In genomic region chr1:211382182-211382713, GRCh38 we compare ENCODE assay signal across 8 cellular contexts. TPM values are rescaled to one million over a fixed set of nuclear protein-coding genes. Genes with fewer than 3 reads are reported as not detected.
A peak's percentile ranks its signal among the peaks of the same experiment; 100 is the strongest.
DNase-seq lines count a peak whose midpoint lies in the region; ATAC-seq, FAIRE-seq and TF ChIP-seq lines count a peak whose summit lies in the region.

No MANE protein-coding gene starts in this region.

- no peaks in the 10 kb centered on the region for H3K9me3 Mint-ChIP-seq in HFFc6

- H3K4me2 ChIP-seq in A549 = peak overlapping the region; percentile 81

- no peak for FAIRE-seq in A549 (lab: Jason Lieb, UNC)
- no peak for FAIRE-seq in bronchial epithelial cell (lab: Jason Lieb, UNC)

- no peak for TF ChIP-seq EP300 in A549 (IDR thresholded peaks at IDR 0.05)

- peak overlapping the region; percentile 95 for H3K4me3 Mint-ChIP-seq in HFFc6

- no peak for DNase-seq in A549 (ENCODE audit: low read depth in 1 of 2, low spot score in 1 of 2)
- DNase-seq in HFFc6 = no peak
- no peak for DNase-seq in bronchial epithelial cell (ENCODE audit: low read depth)
- no peak for DNase-seq in retina
- no peak for DNase-seq in NAMALWA (ENCODE audit: low spot score)

- no peaks in the 10 kb centered on the region; the same call in 1 of the 2 replicates for H3K36me3 Mint-ChIP-seq in HFFc6 (ENCODE audit: low read depth)

- H3K4me3 ChIP-seq in A549 (peak overlapping the region; percentile 81), bronchial epithelial cell (ENCODE audit: low read depth, low read length) (peak overlapping the region; percentile 58), mucosa of rectum (ENCODE audit: low read length in 2 of 2) (peak overlapping the region; percentile 90 to 95)

- CTCF ChIA-PET in A549 (lab: Yijun Ruan, JAX) = interaction anchor here (1.4 to 2.2 kb wide), 2 partner anchors 87 to 132 kb away, joined by 3 to 8 read pairs; no protein-coding TSS in a partner anchor

- no peaks in the 10 kb centered on the region for H3K9me3 ChIP-seq in A549
- H3K9me3 ChIP-seq in mucosa of rectum (ENCODE audit: control insufficient read depth in 2 of 2, low read length in 2 of 2) = no peaks in the 10 kb centered on the region

- H3K27me3 Mint-ChIP-seq in HFFc6 (ENCODE audit: insufficient read depth) = no peaks in the 10 kb centered on the region

- peak overlapping the region; percentile 76 to 97 for H3K9ac ChIP-seq in mucosa of rectum (ENCODE audit: low read depth in 1 of 2, low read length in 2 of 2)

- H3K27me3 ChIP-seq in bronchial epithelial cell (ENCODE audit: control insufficient read depth, insufficient read depth, low read length) (no peaks in the 10 kb centered on the region), mucosa of rectum (ENCODE audit: control insufficient read depth in 2 of 2, insufficient read depth in 2 of 2, low read length in 2 of 2) (no peaks in the 10 kb centered on the region)

- H3K36me3 ChIP-seq in bronchial epithelial cell (ENCODE audit: control insufficient read depth, insufficient read depth, low read length) (no peaks in the 10 kb centered on the region), mucosa of rectum (ENCODE audit: control insufficient read depth in 2 of 2, insufficient read depth in 2 of 2, low read length in 2 of 2) (no peaks in the 10 kb centered on the region)

- no peak for TF ChIP-seq POLR2A in A549 (IDR thresholded peaks at IDR 0.05; ENCODE audit: low read length)

- 1% methylated on average over 16 of the region's 17 CpGs for WGBS in A549 (ENCODE audit: missing lambda C conversion rate)

- peak in 1 of 2 experiments; percentile 19; a peak in 3 of 6 replicates for ATAC-seq in A549
- no peak for ATAC-seq in GM19035 (IDR thresholded peaks at IDR 0.05; ENCODE audit: unreplicated experiment)
- ATAC-seq in GM19351 (IDR thresholded peaks at IDR 0.05; ENCODE audit: unreplicated experiment) = no peak

- peak overlapping the region; percentile 100 for H3K27ac Mint-ChIP-seq in HFFc6

- H3K4me1 ChIP-seq in A549 (peaks cover 9% of the 10 kb centered on the region; the same call in 2 of the 3 replicates), mucosa of rectum (ENCODE audit: control insufficient read depth in 2 of 2, insufficient read depth in 2 of 2, low read length in 2 of 2) (peaks cover 0 to 3% of the 10 kb centered on the region in 2 donors)

- TF ChIP-seq RAD21 in A549 (conservative IDR thresholded peaks at IDR 0.05 in 1 of 2, IDR thresholded peaks at IDR 0.05 in 1 of 2) = no peak

- H3K4me1 Mint-ChIP-seq in HFFc6 (ENCODE audit: low read depth) = peaks cover 38% of the 10 kb centered on the region

- POLR2A ChIA-PET in A549 (lab: Yijun Ruan, JAX) = interaction anchor here (0.6 to 1.4 kb wide), 18 partner anchors 11 to 1107 kb away, joined by 3 to 10 read pairs (median 4); no protein-coding TSS in a partner anchor

- TF ChIP-seq CTCF in A549 (IDR thresholded peaks at IDR 0.05) = no peak
- TF ChIP-seq CTCF in HFFc6 (IDR thresholded peaks at IDR 0.05) = no peak
- no peak for TF ChIP-seq CTCF in bronchial epithelial cell (IDR thresholded peaks at IDR 0.05; ENCODE audit: insufficient read depth, low read length, severe bottlenecking)

- peak overlapping the region; percentile 97 for H3K27ac ChIP-seq in A549
- peak overlapping the region; percentile 62 to 97 for H3K27ac ChIP-seq in mucosa of rectum (ENCODE audit: low read depth in 2 of 2, low read length in 2 of 2)

TF ChIP-seq in A549, 52 proteins besides CTCF, POLR2A, EP300 and RAD21:
- TF ChIP-seq MAZ (IDR thresholded peaks at IDR 0.05; ENCODE audit: borderline replicate concordance, low read depth, low read length) (0 out of 2 replicates have a peak, but pooled peaks have one; percentile 63), PBX3 (IDR thresholded peaks at IDR 0.05) (0 out of 2 replicates have a peak, but pooled peaks have one; percentile 52), HOXA7 (CRISPR knock-in tag; IDR thresholded peaks at IDR 0.05) (peak; percentile 35; the same call in 1 of the 2 replicates), HDAC2 (IDR thresholded peaks at IDR 0.05) (no peak)

RNA-seq across cellular contexts. Expression of gene TRAF5, which starts 55.6 kb away (rescaled TPM):
- polyA plus RNA-seq in A549 (2011; rRNA removed) (14.6 and 16.0 TPM in 2 replicates), A549 (2017; fragmentation: RNase III; extraction: RNeasy Plus Mini Kit Qiagen cat#74134 plus additional on column Dnase treatment) (8.2 to 9.5 TPM (median 8.6 TPM) in 3 replicates)
- polyA plus RNA-seq in A549 (2012; cell fraction: cytosol; rRNA removed) = 5.4 and 6.3 TPM in 2 replicates
- 10.1 and 15.6 TPM in 2 replicates for polyA plus RNA-seq in A549 (2012; cell fraction: nucleus; rRNA removed)
- polyA minus RNA-seq in A549 (2011; rRNA and poly(A)+ RNA removed) = 9.6 and 12.8 TPM in 2 replicates
- 10 to 100 TPM in 1 of 6 experiments, 1 to 10 TPM in 5; 7.7 to 12.3 (median 8.7) TPM for total RNA-seq in HFFc6 (2021; fragmentation: NEBNext Ultra II Directional; extraction: Animal tissue kit (Norgen Biotek cat#: 25700))
- total RNA-seq in bronchial epithelial cell = 1.6 and 1.8 TPM in 2 replicates
